14 cellular contexts compared by ENCODE assay signal in genomic region chr7:43294080-43294630, GRCh38.
A peak's percentile ranks its signal among the peaks of the same experiment; 100 is the strongest.
DNase-seq lines count a peak whose midpoint lies in the region; ATAC-seq and TF ChIP-seq lines count a peak whose summit lies in the region.
"Had no signal": no experiment of that assay in that cellular context is flagged by ENCODE, and none has a peak within 500 bp of the region (broad histone marks: within the 10 kb centered on the region; RNA-seq: fewer than 3 reads in every experiment).

No MANE protein-coding gene starts in this region.

- H3K27ac ChIP-seq in dorsolateral prefrontal cortex = peak overlapping the region in 14 of 59 donors; percentile 7 to 63 (median 45)
- H3K27ac ChIP-seq: coronary artery had no signal

- H3K36me3 ChIP-seq in BJ (ENCODE audit: control insufficient read depth, insufficient read depth, low read length) = no peaks in the 10 kb centered on the region

- CTCF ChIA-PET in BJ (lab: Yijun Ruan, JAX) = interaction anchor here (0.5 to 1.7 kb wide), 3 partner anchors 9 to 146 kb away, joined by 3 to 6 read pairs (median 4); no protein-coding TSS in a partner anchor

- DNase-seq in BJ (ENCODE audit: low read depth) (peak; percentile 47), LHCN-M2 (ENCODE audit: low read depth) (peak; percentile 64), dorsolateral prefrontal cortex (peak in 6 of 10 donors; percentile 34 to 73 (median 62)), mucosa of gallbladder (ENCODE audit: low spot score) (peak; percentile 60), SHP77 (lab: John Stamatoyannopoulos, UW) (no peak), NCI-H446 treated with DMSO at 0.1 percent for 48 hours (lab: John Stamatoyannopoulos, UW) (no peak)
- DNase-seq in stimulated activated naive CD8-positive, alpha-beta T cell treated with anti-CD3 and anti-CD28 coated beads, Interleukin-15, Interleukin-2, amounts not matched to agents 100 U/mL and 50 U/mL, for 24 hours = no peak
- DNase-seq: activated T-cell treated with anti-CD3 and anti-CD28 coated beads, Interleukin-2, amount 50 U/mL, for 24 hours; H7; kidney; NCI-H748 treated with DMSO at 0.1 percent for 48 hours; T-helper 2 cell had no signal

- H3K4me3 ChIP-seq in BJ (ENCODE audit: low read depth, low read length) = no peak overlapping the region
- no peak overlapping the region for H3K4me3 ChIP-seq in dorsolateral prefrontal cortex
- H3K4me3 ChIP-seq: coronary artery had no signal

- H3K27me3 ChIP-seq in BJ (ENCODE audit: control insufficient read depth, insufficient read depth, low read length) (no peaks in the 10 kb centered on the region), dorsolateral prefrontal cortex (no peaks in the 10 kb centered on the region)

- no peak for ATAC-seq in stimulated activated naive CD8-positive, alpha-beta T cell treated with anti-CD3 and anti-CD28 coated beads, Interleukin-15, Interleukin-2, amounts not matched to agents 100 U/mL and 50 U/mL, for 24 hours
- no peak for ATAC-seq in GM18868 (IDR thresholded peaks at IDR 0.05; ENCODE audit: unreplicated experiment)

- TF ChIP-seq CTCF in BJ (IDR thresholded peaks at IDR 0.05; ENCODE audit: insufficient read depth, low read depth, low read length) = no peak
- no peak for TF ChIP-seq CTCF in dorsolateral prefrontal cortex (IDR thresholded peaks at IDR 0.05 in 54 of 56, conservative IDR thresholded peaks at IDR 0.05 in 2 of 56; ENCODE audit: low read depth in 1 of 56, partially characterized antibody in 56 of 56)

- intact Hi-C loops in dorsolateral prefrontal cortex (cut with DNase I) = no loop called here

- POLR2A ChIA-PET in BJ (lab: Charles Lee) = no interaction called here

Comparison
In these comparisons a context has a peak if more than half of its experiments do, and no peak if none do; other contexts are left out.
1. DNase-seq: peak in BJ (single experiment), LHCN-M2 (single experiment), dorsolateral prefrontal cortex (6 of 10) and mucosa of gallbladder (single experiment); none in SHP77 (0 of 2), stimulated activated naive CD8-positive, alpha-beta T cell treated with anti-CD3 and anti-CD28 coated beads, Interleukin-15, Interleukin-2, amounts not matched to agents 100 U/mL and 50 U/mL, for 24 hours (single experiment) and NCI-H446 treated with DMSO at 0.1 percent for 48 hours (single experiment).